Comparison of ENCODE assay signal across 25 cellular contexts in genomic region chr2:3079959-3080948, GRCh38.
"Had no signal": no experiment of that assay in that cellular context is flagged by ENCODE, and none has a peak within 500 bp of the region (broad histone marks: within the 10 kb centered on the region; RNA-seq: fewer than 3 reads in every experiment).

No MANE protein-coding gene starts in this region.

- H3K4me3 Mint-ChIP-seq: dendritic cell treated with granulocyte-macrophage colony-stimulating factor and Interleukin-4, amounts not matched to agents 40 ng/mL and 50 ng/mL, for 4 days; effector memory CD8-positive, alpha-beta T cell; natural killer cell treated with Interleukin-12 subunit alpha and Interleukin-12 subunit beta and Interleukin-15 and Interleukin-18, amount 100 ng/mL, for 72 hours; neural progenitor cell; type B pancreatic cell had no signal

- H3K79me2 ChIP-seq: parathyroid adenoma had no signal

- FAIRE-seq: colon, frontal cortex had no signal

- ATAC-seq: effector memory CD8-positive, alpha-beta T cell; heart right ventricle; left cardiac atrium; left ventricle myocardium superior; psoas muscle; stimulated activated naive CD8-positive, alpha-beta T cell treated with anti-CD3 and anti-CD28 coated beads, Interleukin-15, Interleukin-2, amounts not matched to agents 100 U/mL and 50 U/mL, for 24 hours had no signal

- H3K4me2 ChIP-seq: neural progenitor cell had no signal

- DNase-seq: cerebellar nuclear complex; effector memory CD8-positive, alpha-beta T cell; heart right ventricle; islet precursor cell; left cardiac atrium; left ventricle myocardium superior; mesenchymal stem cell; midbrain; psoas muscle; sigmoid colon; stimulated activated CD4-positive, alpha-beta T cell treated with anti-CD3 and anti-CD28 coated beads, Interleukin-12 subunit alpha, Interleukin-12 subunit beta, amount 100 ng/mL, for 4 hours; stimulated activated naive CD8-positive, alpha-beta T cell treated with anti-CD3 and anti-CD28 coated beads, Interleukin-15, Interleukin-2, amounts not matched to agents 100 U/mL and 50 U/mL, for 24 hours; thyroid gland; uterus had no signal

- H3K27me3 ChIP-seq: neural progenitor cell, right atrium auricular region, sigmoid colon, suprapubic skin, thyroid gland, uterus had no signal

- H3K4me3 ChIP-seq: heart right ventricle, lung, neural progenitor cell, psoas muscle, right atrium auricular region, sigmoid colon, skin epidermis, suprapubic skin, thyroid gland, uterus had no signal

- H3K27ac Mint-ChIP-seq: dendritic cell treated with granulocyte-macrophage colony-stimulating factor and Interleukin-4, amounts not matched to agents 40 ng/mL and 50 ng/mL, for 4 days; effector memory CD8-positive, alpha-beta T cell; natural killer cell treated with Interleukin-12 subunit alpha and Interleukin-12 subunit beta and Interleukin-15 and Interleukin-18, amount 100 ng/mL, for 72 hours; neural progenitor cell; type B pancreatic cell had no signal

- H3K36me3 Mint-ChIP-seq: neural progenitor cell, type B pancreatic cell had no signal

- H3K27ac ChIP-seq: heart right ventricle, neural progenitor cell, parathyroid adenoma, psoas muscle, right atrium auricular region, sigmoid colon, skin epidermis, suprapubic skin, thyroid gland, uterus had no signal

- H3K9me3 ChIP-seq: psoas muscle, right atrium auricular region, sigmoid colon, suprapubic skin, thyroid gland, uterus had no signal

- H3K36me3 ChIP-seq: heart right ventricle, neural progenitor cell, right atrium auricular region, sigmoid colon, suprapubic skin, thyroid gland, uterus had no signal

- H2AFZ ChIP-seq: neural progenitor cell, parathyroid adenoma had no signal

- H3K27me3 Mint-ChIP-seq: dendritic cell treated with granulocyte-macrophage colony-stimulating factor and Interleukin-4, amounts not matched to agents 40 ng/mL and 50 ng/mL, for 4 days; type B pancreatic cell had no signal

- H3K4me1 ChIP-seq: parathyroid adenoma, psoas muscle, right atrium auricular region, sigmoid colon, suprapubic skin, thyroid gland, uterus had no signal

- H3K9ac ChIP-seq: neural progenitor cell, parathyroid adenoma had no signal
